Comparison of ENCODE assay signal across 8 cellular contexts in the genomic region with DNA sequence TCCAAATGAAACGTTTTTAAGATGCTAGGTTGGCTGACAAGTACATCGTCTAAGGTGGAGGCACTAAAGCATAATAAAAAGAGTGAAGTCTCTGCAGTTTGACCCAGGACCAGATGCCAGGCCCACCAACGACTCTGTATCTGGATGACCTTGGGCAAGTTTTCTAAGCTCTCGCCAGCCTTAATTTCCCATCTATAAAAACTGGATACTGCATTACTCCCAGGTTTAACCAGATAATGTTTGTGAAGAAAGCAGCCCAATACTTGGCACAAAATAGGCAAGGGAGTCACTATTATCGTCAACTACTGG. TPM values are rescaled to one million over a fixed set of nuclear protein-coding genes. Genes with fewer than 3 reads are reported as not detected.
DNase-seq lines count a peak whose midpoint lies in the region; ATAC-seq and TF ChIP-seq lines count a peak whose summit lies in the region.

No MANE protein-coding gene starts in this region.

- ATAC-seq in effector memory CD8-positive, alpha-beta T cell (replicated peaks), result no peak
- ATAC-seq in GM19397 (IDR thresholded peaks at IDR 0.05; ENCODE audit: unreplicated experiment) (no peak), left colon (no peak)

- H3K4me2 ChIP-seq in neural progenitor cell, result peak overlapping the region; percentile 70

- peaks cover 35% of the 10 kb centered on the region for H3K79me2 ChIP-seq in neural progenitor cell (ENCODE audit: low read depth)

- intact Hi-C loops in left colon (cut with DNase I, micrococcal nuclease), result loop anchor here in 1 of 2 donors (5.0 kb wide), 1 partner anchor 304 kb away; the partner anchor contains the start of gene ADSL

- H3K9ac ChIP-seq in NT2/D1 (ENCODE audit: insufficient read length, low read depth) (peak overlapping the region; percentile 42), neural progenitor cell (no peak overlapping the region)

- H2AFZ ChIP-seq in neural progenitor cell (replicated peaks), result peak overlapping the region; percentile 64

- H4K20me1 ChIP-seq in neural progenitor cell (ENCODE audit: low read depth), result peaks cover 35% of the 10 kb centered on the region

- H3K4me3 ChIP-seq in NT2/D1 (ENCODE audit: insufficient read length, low read depth) (peak overlapping the region; percentile 16), neural progenitor cell (peak overlapping the region; percentile 60)

- H3K4me3 Mint-ChIP-seq in effector memory CD8-positive, alpha-beta T cell, result peak overlapping the region; percentile 90 to 94
- peak overlapping the region; percentile 97 for H3K4me3 Mint-ChIP-seq in neural progenitor cell

- TF ChIP-seq CTCF in C4-2B (conservative IDR thresholded peaks at IDR 0.05) (no peak), neural progenitor cell (IDR thresholded peaks at IDR 0.05) (no peak)

- H3K9me3 ChIP-seq in NT2/D1 (ENCODE audit: insufficient read depth, low read length), result no peaks in the 10 kb centered on the region
- H3K9me3 ChIP-seq in neural progenitor cell (ENCODE audit: low read depth), result no peaks in the 10 kb centered on the region

- H3K4me1 ChIP-seq in NT2/D1 (ENCODE audit: insufficient read depth, insufficient read length) (no peaks in the 10 kb centered on the region), neural progenitor cell (peaks cover 7% of the 10 kb centered on the region)

- H3K4me1 Mint-ChIP-seq in effector memory CD8-positive, alpha-beta T cell (ENCODE audit: low read depth in 2 of 2), result peaks cover 15 to 26% of the 10 kb centered on the region in 2 donors
- peaks cover 16% of the 10 kb centered on the region for H3K4me1 Mint-ChIP-seq in neural progenitor cell

- H3K36me3 ChIP-seq in NT2/D1 (ENCODE audit: insufficient read depth, insufficient read length, low read length) (no peaks in the 10 kb centered on the region), neural progenitor cell (no peaks in the 10 kb centered on the region)

- peaks cover 12 to 16% of the 10 kb centered on the region in 2 donors for H3K27me3 Mint-ChIP-seq in effector memory CD8-positive, alpha-beta T cell
- peaks cover 16% of the 10 kb centered on the region for H3K27me3 Mint-ChIP-seq in neural progenitor cell (ENCODE audit: insufficient read depth, low read depth)

- peak overlapping the region; percentile 99 to 100 for H3K27ac Mint-ChIP-seq in effector memory CD8-positive, alpha-beta T cell
- peak overlapping the region; percentile 96 for H3K27ac Mint-ChIP-seq in neural progenitor cell

- H3F3A ChIP-seq in neural progenitor cell (ENCODE audit: low read depth), result peaks cover 13% of the 10 kb centered on the region

- H3K27ac ChIP-seq in C4-2B, result peak overlapping the region; percentile 63
- no peak overlapping the region for H3K27ac ChIP-seq in neural progenitor cell

- peaks cover 40% of the 10 kb centered on the region for H3K36me3 Mint-ChIP-seq in effector memory CD8-positive, alpha-beta T cell (ENCODE audit: insufficient read depth)
- no peaks in the 10 kb centered on the region for H3K36me3 Mint-ChIP-seq in neural progenitor cell

- peaks cover 18% of the 10 kb centered on the region for H3K27me3 ChIP-seq in NT2/D1 (ENCODE audit: insufficient read depth, insufficient read length)
- peaks cover 43% of the 10 kb centered on the region for H3K27me3 ChIP-seq in neural progenitor cell

- DNase-seq in NT2/D1 (ENCODE audit: low read depth, low spot score) (no peak), neural progenitor cell (ENCODE audit: low spot score) (no peak), Kasumi-1 (lab: John Stamatoyannopoulos, UW) (no peak), left colon (no peak), DMS153 treated with DMSO at 0.1 percent for 48 hours (lab: John Stamatoyannopoulos, UW; ENCODE audit: unreplicated experiment) (no peak)
- no peak for DNase-seq in effector memory CD8-positive, alpha-beta T cell

- H3K9me3 Mint-ChIP-seq in effector memory CD8-positive, alpha-beta T cell, result no peaks in the 10 kb centered on the region
- no peaks in the 10 kb centered on the region for H3K9me3 Mint-ChIP-seq in neural progenitor cell

RNA-seq across cellular contexts. Expression of gene FAM83F, which starts 49.0 kb away (rescaled TPM):
- total RNA-seq in neural progenitor cell (ENCODE audit: low replicate concordance) (0.09 and 0.56 TPM in 2 replicates), left colon (10 to 100 TPM; 35.3 to 44.3 TPM)

Comparison
In these comparisons a context has a peak if more than half of its experiments do, and no peak if none do; other contexts are left out.
1. RNA of gene FAM83F, which starts 49.0 kb away (total RNA-seq): 35.3 to 44.3 TPM in left colon; 0.09 to 0.56 TPM in neural progenitor cell; every median in the first group is over 10 times any median in the second.